Comparison of ENCODE assay signal across 1 cellular context in the genomic region with DNA sequence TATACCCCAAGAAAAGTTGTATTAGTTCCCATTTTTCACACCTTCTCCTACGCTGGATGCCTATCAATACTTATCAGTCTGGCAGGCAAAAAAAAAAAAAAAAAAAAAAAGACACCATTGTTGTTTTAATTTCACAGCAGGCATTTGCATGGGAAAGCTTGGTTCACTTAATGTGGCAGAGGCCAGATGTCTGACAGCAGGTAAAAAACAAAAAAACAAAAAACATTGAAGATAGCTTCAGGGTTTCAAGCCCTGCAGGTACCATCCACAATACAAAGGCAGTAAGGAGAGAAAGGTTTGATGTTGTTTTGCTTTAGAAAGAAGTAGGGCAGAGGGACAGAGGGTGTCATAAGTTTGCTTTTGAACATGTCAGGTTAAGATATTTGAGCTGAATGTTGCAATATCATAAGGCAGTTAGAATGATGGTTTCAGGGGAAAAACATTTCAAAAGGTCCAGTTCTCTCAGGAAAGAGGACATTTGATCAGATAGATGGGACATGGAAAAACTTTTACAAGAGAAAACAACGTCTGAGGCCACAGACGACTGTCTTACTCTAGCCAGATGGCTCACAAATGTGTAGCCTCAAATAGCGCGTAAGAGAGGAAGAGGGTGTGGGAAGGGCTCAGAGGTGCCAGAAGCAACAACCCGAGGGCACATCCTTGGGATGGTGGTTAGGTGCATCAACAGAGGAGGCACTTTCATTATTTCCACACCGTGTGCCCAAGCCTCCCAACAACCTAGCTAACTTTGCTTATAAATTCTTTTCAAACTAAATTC.
TF ChIP-seq lines count a peak whose summit lies in the region.

No MANE protein-coding gene starts in this region.

TF ChIP-seq in HEK293, 187 proteins besides CTCF, POLR2A, EP300 and RAD21 (continued from another document):
- TF ChIP-seq, protein P1, sequence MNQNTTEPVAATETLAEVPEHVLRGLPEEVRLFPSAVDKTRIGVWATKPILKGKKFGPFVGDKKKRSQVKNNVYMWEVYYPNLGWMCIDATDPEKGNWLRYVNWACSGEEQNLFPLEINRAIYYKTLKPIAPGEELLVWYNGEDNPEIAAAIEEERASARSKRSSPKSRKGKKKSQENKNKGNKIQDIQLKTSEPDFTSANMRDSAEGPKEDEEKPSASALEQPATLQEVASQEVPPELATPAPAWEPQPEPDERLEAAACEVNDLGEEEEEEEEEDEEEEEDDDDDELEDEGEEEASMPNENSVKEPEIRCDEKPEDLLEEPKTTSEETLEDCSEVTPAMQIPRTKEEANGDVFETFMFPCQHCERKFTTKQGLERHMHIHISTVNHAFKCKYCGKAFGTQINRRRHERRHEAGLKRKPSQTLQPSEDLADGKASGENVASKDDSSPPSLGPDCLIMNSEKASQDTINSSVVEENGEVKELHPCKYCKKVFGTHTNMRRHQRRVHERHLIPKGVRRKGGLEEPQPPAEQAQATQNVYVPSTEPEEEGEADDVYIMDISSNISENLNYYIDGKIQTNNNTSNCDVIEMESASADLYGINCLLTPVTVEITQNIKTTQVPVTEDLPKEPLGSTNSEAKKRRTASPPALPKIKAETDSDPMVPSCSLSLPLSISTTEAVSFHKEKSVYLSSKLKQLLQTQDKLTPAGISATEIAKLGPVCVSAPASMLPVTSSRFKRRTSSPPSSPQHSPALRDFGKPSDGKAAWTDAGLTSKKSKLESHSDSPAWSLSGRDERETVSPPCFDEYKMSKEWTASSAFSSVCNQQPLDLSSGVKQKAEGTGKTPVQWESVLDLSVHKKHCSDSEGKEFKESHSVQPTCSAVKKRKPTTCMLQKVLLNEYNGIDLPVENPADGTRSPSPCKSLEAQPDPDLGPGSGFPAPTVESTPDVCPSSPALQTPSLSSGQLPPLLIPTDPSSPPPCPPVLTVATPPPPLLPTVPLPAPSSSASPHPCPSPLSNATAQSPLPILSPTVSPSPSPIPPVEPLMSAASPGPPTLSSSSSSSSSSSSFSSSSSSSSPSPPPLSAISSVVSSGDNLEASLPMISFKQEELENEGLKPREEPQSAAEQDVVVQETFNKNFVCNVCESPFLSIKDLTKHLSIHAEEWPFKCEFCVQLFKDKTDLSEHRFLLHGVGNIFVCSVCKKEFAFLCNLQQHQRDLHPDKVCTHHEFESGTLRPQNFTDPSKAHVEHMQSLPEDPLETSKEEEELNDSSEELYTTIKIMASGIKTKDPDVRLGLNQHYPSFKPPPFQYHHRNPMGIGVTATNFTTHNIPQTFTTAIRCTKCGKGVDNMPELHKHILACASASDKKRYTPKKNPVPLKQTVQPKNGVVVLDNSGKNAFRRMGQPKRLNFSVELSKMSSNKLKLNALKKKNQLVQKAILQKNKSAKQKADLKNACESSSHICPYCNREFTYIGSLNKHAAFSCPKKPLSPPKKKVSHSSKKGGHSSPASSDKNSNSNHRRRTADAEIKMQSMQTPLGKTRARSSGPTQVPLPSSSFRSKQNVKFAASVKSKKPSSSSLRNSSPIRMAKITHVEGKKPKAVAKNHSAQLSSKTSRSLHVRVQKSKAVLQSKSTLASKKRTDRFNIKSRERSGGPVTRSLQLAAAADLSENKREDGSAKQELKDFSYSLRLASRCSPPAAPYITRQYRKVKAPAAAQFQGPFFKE (tag by site-specific recombination; IDR thresholded peaks at IDR 0.05; ENCODE audit: borderline replicate concordance), result no peak
